18 cellular contexts compared by ENCODE assay signal in genomic region chr15:31378363-31378903, GRCh38. TPM values are rescaled to one million over a fixed set of nuclear protein-coding genes. Genes with fewer than 3 reads are reported as not detected.
A peak's percentile ranks its signal among the peaks of the same experiment; 100 is the strongest.
DNase-seq lines count a peak whose midpoint lies in the region; ATAC-seq, FAIRE-seq and TF ChIP-seq lines count a peak whose summit lies in the region.
"Had no signal": no experiment of that assay in that cellular context is flagged by ENCODE, and none has a peak within 500 bp of the region (broad histone marks: within the 10 kb centered on the region; RNA-seq: fewer than 3 reads in every experiment).

No MANE protein-coding gene starts in this region.

- TF ChIP-seq POLR2A in H1 (IDR thresholded peaks at IDR 0.05; ENCODE audit: control extremely low read depth in 1 of 2, low read depth in 2 of 2, low read length in 2 of 2) = no peak

- H2BK15ac ChIP-seq in H1 (ENCODE audit: low read length) = no peak overlapping the region

- 0 out of 2 replicates have a peak overlapping the region, but pooled peaks have one; percentile 60 for H2BK12ac ChIP-seq in H1 (ENCODE audit: low read depth, low read length)

- peaks cover 64% of the 10 kb centered on the region for H3K4me1 Mint-ChIP-seq in activated naive CD4-positive, alpha-beta T cell treated with anti-CD3 and anti-CD28 coated beads, Interleukin-2, amount 10 ng/mL, durations not matched to agents 7 days and 5 days
- H3K4me1 Mint-ChIP-seq in WTC11 (peaks cover 35% of the 10 kb centered on the region), MCF 10A (ENCODE audit: insufficient read depth, unreplicated experiment) (no peaks in the 10 kb centered on the region)
- H3K4me1 Mint-ChIP-seq in stimulated activated effector memory CD8-positive, alpha-beta T cell treated with anti-CD3 and anti-CD28 coated beads, Interleukin-12 subunit alpha, Interleukin-12 subunit beta, amount 100 ng/mL, for 72 hours = peaks cover 72% of the 10 kb centered on the region

- ATAC-seq in WTC11 = no peak
- peak; percentile 16 for ATAC-seq in stimulated activated effector memory CD8-positive, alpha-beta T cell treated with anti-CD3 and anti-CD28 coated beads, Interleukin-12 subunit alpha, Interleukin-12 subunit beta, amount 100 ng/mL, for 72 hours
- ATAC-seq: esophagus mucosa, HepG2 had no signal

- H4K8ac ChIP-seq in H1 (ENCODE audit: extremely low read depth, insufficient read depth, low read length) = no peak overlapping the region

- H3K4me3 Mint-ChIP-seq in activated naive CD4-positive, alpha-beta T cell treated with anti-CD3 and anti-CD28 coated beads, Interleukin-2, amount 10 ng/mL, durations not matched to agents 7 days and 5 days = no peak overlapping the region
- H3K4me3 Mint-ChIP-seq in WTC11 (no peak overlapping the region), MCF 10A (ENCODE audit: unreplicated experiment) (no peak overlapping the region)
- H3K4me3 Mint-ChIP-seq in stimulated activated effector memory CD8-positive, alpha-beta T cell treated with anti-CD3 and anti-CD28 coated beads, Interleukin-12 subunit alpha, Interleukin-12 subunit beta, amount 100 ng/mL, for 72 hours = no peak overlapping the region
- H3K4me3 Mint-ChIP-seq: dendritic cell treated with granulocyte-macrophage colony-stimulating factor and Interleukin-4, amounts not matched to agents 40 ng/mL and 50 ng/mL, for 4 days had no signal

- no peaks in the 10 kb centered on the region for H3K27me3 ChIP-seq in H1 (replicated peaks in 1 of 4; ENCODE audit: control insufficient read depth in 3 of 4, extremely low read depth in 1 of 4, insufficient read depth in 3 of 4, low read length in 3 of 4)
- H3K27me3 ChIP-seq: ovary, vagina had no signal

- no peak overlapping the region for H2AK5ac ChIP-seq in H1 (ENCODE audit: low read depth, low read length)

- TF ChIP-seq RAD21 in H1 (IDR thresholded peaks at IDR 0.05 in 1 of 2, conservative IDR thresholded peaks at IDR 0.05 in 1 of 2; ENCODE audit: low read depth in 2 of 2, low read length in 2 of 2) = no peak

- intact Hi-C loops in MCF 10A (cut with micrococcal nuclease) = no loop called here

- no peak overlapping the region for H3K4me2 ChIP-seq in H1 (ENCODE audit: insufficient read depth in 1 of 2, low read depth in 2 of 2, low read length in 2 of 2)
- H3K4me2 ChIP-seq: SK-N-SH had no signal

- peaks cover 1% of the 10 kb centered on the region for H3K79me1 ChIP-seq in H1 (ENCODE audit: low read depth, low read length)

- peaks cover 0 to 7% (median 0%) of the 10 kb centered on the region in 4 experiments; a peak in 2 of 8 replicates for H3K36me3 ChIP-seq in H1 (ENCODE audit: control insufficient read depth in 2 of 4, insufficient read depth in 4 of 4, low read length in 3 of 4)
- H3K36me3 ChIP-seq: ovary had no signal

- no peak overlapping the region for H2BK120ac ChIP-seq in H1 (replicated peaks; ENCODE audit: low read depth, low read length)

- H2BK5ac ChIP-seq in H1 (ENCODE audit: low read depth, low read length) = no peak overlapping the region

- no peak for TF ChIP-seq EP300 in H1 (IDR thresholded peaks at IDR 0.05; ENCODE audit: borderline replicate concordance in 1 of 2, low read depth in 2 of 2, low read length in 2 of 2)

- H3K9me3 ChIP-seq in H1 (ENCODE audit: insufficient read depth in 2 of 2, low read depth in 1 of 2, low read length in 1 of 2) = no peaks in the 10 kb centered on the region
- H3K9me3 ChIP-seq: ovary, SK-N-SH, vagina had no signal

- no peak overlapping the region for H2AFZ ChIP-seq in H1 (ENCODE audit: low read length)

- no peak overlapping the region for H4K5ac ChIP-seq in H1 (ENCODE audit: insufficient read length, low read depth, low read length)

- H3K4ac ChIP-seq in H1 (replicated peaks; ENCODE audit: insufficient read length, low read depth, low read length) = no peak overlapping the region

- FAIRE-seq in H1 (lab: Jason Lieb, UNC) = no peak
- FAIRE-seq: D721Med, HepG2 had no signal

- H3K27me3 Mint-ChIP-seq in activated naive CD4-positive, alpha-beta T cell treated with anti-CD3 and anti-CD28 coated beads, Interleukin-2, amount 10 ng/mL, durations not matched to agents 7 days and 5 days = no peaks in the 10 kb centered on the region
- H3K27me3 Mint-ChIP-seq in WTC11 (ENCODE audit: low read depth) (no peaks in the 10 kb centered on the region), MCF 10A (ENCODE audit: insufficient read depth, unreplicated experiment) (no peaks in the 10 kb centered on the region)
- H3K27me3 Mint-ChIP-seq: dendritic cell treated with granulocyte-macrophage colony-stimulating factor and Interleukin-4, amounts not matched to agents 40 ng/mL and 50 ng/mL, for 4 days had no signal

- H3K23ac ChIP-seq in H1 (ENCODE audit: insufficient read length) = no peak overlapping the region

- no peak overlapping the region for H4K91ac ChIP-seq in H1 (replicated peaks; ENCODE audit: insufficient read length, low read length)

- H3K18ac ChIP-seq in H1 (ENCODE audit: extremely low read depth, low read length) = no peak overlapping the region

- H3K9ac ChIP-seq in H1 (replicated peaks in 1 of 4; ENCODE audit: extremely low read depth in 1 of 4, low read depth in 3 of 4, low read length in 3 of 4) = no peak overlapping the region
- H3K9ac ChIP-seq: SK-N-SH had no signal

- no peak overlapping the region for H3K56ac ChIP-seq in H1 (replicated peaks; ENCODE audit: insufficient read length, low read depth, low read length)

- H2BK20ac ChIP-seq in H1 (ENCODE audit: low read length) = no peak overlapping the region

- CTCF ChIA-PET in activated naive CD4-positive, alpha-beta T cell treated with anti-CD3 and anti-CD28 coated beads, Interleukin-2, amount 10 ng/mL, durations not matched to agents 7 days and 5 days (lab: Charles Lee) = interaction anchor here (0.7 to 1.0 kb wide), 3 partner anchors 12 to 249 kb away, joined by 3 to 4 read pairs (median 3); no protein-coding TSS in a partner anchor
- CTCF ChIA-PET in WTC11 (lab: Charles Lee) = interaction anchor here (1.1 to 1.7 kb wide), 3 partner anchors 9 to 72 kb away, joined by 3 to 6 read pairs (median 4); no protein-coding TSS in a partner anchor
- CTCF ChIA-PET in H1 (lab: Charles Lee; ENCODE audit: partially characterized antibody) = interaction anchor here (0.8 to 3.3 kb wide), 9 partner anchors 11 to 112 kb away, joined by 3 to 24 read pairs (median 3); no protein-coding TSS in a partner anchor
- CTCF ChIA-PET in MCF 10A (lab: Yijun Ruan, JAX) = interaction anchor here (0.9 to 2.1 kb wide), 4 partner anchors 12 to 111 kb away, joined by 4 to 10 read pairs (median 4); no protein-coding TSS in a partner anchor

- no peaks in the 10 kb centered on the region for H3K23me2 ChIP-seq in H1 (ENCODE audit: low read depth, low read length)

- WGBS in H1 (ENCODE audit: extremely low coverage in 1 of 2, insufficient coverage in 1 of 2, insufficient read length in 1 of 2, insufficient replicate concordance in 2 of 2, low coverage in 1 of 2, low lambda C conversion rate in 2 of 2, missing lambda C conversion rate in 1 of 2), 2 experiments = 87% methylated on average over 14 of the region's 14 CpGs; no CpG with 5 or more reads in 1 of the 2 experiments

- H3K4me1 ChIP-seq in H1 (replicated peaks in 1 of 4; ENCODE audit: control insufficient read depth in 3 of 4, insufficient read depth in 4 of 4, low read length in 3 of 4) = peaks cover 0 to 19% (median 0%) of the 10 kb centered on the region in 4 experiments; a peak in 2 of 7 replicates

- TF ChIP-seq CTCF in WTC11 (IDR thresholded peaks at IDR 0.05) = no peak
- no peak for TF ChIP-seq CTCF in H1 (IDR thresholded peaks at IDR 0.05; ENCODE audit: control extremely low read depth in 1 of 3, insufficient read depth in 1 of 3, low read depth in 1 of 3, low read length in 3 of 3)
- no peak for TF ChIP-seq CTCF in MCF 10A (IDR thresholded peaks at IDR 0.05; ENCODE audit: unreplicated experiment)

- H3K14ac ChIP-seq in H1 (ENCODE audit: insufficient read length) = no peak overlapping the region

- H3K27ac Mint-ChIP-seq in activated naive CD4-positive, alpha-beta T cell treated with anti-CD3 and anti-CD28 coated beads, Interleukin-2, amount 10 ng/mL, durations not matched to agents 7 days and 5 days = peak overlapping the region; percentile 42
- H3K27ac Mint-ChIP-seq in WTC11 (peak overlapping the region; percentile 60; the same call in 1 of the 2 replicates), MCF 10A (ENCODE audit: low read depth, unreplicated experiment) (no peak overlapping the region)
- peak overlapping the region; percentile 88 for H3K27ac Mint-ChIP-seq in stimulated activated effector memory CD8-positive, alpha-beta T cell treated with anti-CD3 and anti-CD28 coated beads, Interleukin-12 subunit alpha, Interleukin-12 subunit beta, amount 100 ng/mL, for 72 hours
- H3K27ac Mint-ChIP-seq: dendritic cell treated with granulocyte-macrophage colony-stimulating factor and Interleukin-4, amounts not matched to agents 40 ng/mL and 50 ng/mL, for 4 days had no signal

- no peaks in the 10 kb centered on the region for H3K9me3 Mint-ChIP-seq in activated naive CD4-positive, alpha-beta T cell treated with anti-CD3 and anti-CD28 coated beads, Interleukin-2, amount 10 ng/mL, durations not matched to agents 7 days and 5 days
- H3K9me3 Mint-ChIP-seq in WTC11 (peaks cover 7% of the 10 kb centered on the region), MCF 10A (ENCODE audit: unreplicated experiment) (no peaks in the 10 kb centered on the region)
- no peaks in the 10 kb centered on the region for H3K9me3 Mint-ChIP-seq in stimulated activated effector memory CD8-positive, alpha-beta T cell treated with anti-CD3 and anti-CD28 coated beads, Interleukin-12 subunit alpha, Interleukin-12 subunit beta, amount 100 ng/mL, for 72 hours
- H3K9me3 Mint-ChIP-seq: dendritic cell treated with granulocyte-macrophage colony-stimulating factor and Interleukin-4, amounts not matched to agents 40 ng/mL and 50 ng/mL, for 4 days had no signal

- DNase-seq in activated naive CD4-positive, alpha-beta T cell treated with anti-CD3 and anti-CD28 coated beads, Interleukin-2, amount 10 ng/mL, durations not matched to agents 7 days and 5 days = no peak
- DNase-seq in activated naive CD4-positive, alpha-beta T cell treated with anti-CD3 and anti-CD28 coated beads, Interleukin-2, amount 50 U/mL, for 16 hours = no peak
- DNase-seq in WTC11 (ENCODE audit: low spot score) (no peak), H1 (ENCODE audit: low read depth in 1 of 2, low spot score in 2 of 2) (no peak), MCF 10A (ENCODE audit: unreplicated experiment) (no peak), ureter (ENCODE audit: low spot score) (no peak)
- DNase-seq in stimulated activated effector memory CD8-positive, alpha-beta T cell treated with anti-CD3 and anti-CD28 coated beads, Interleukin-12 subunit alpha, Interleukin-12 subunit beta, amount 100 ng/mL, for 72 hours (ENCODE audit: low spot score in 2 of 2) = no peak
- DNase-seq in stimulated activated CD4-positive, alpha-beta T cell treated with anti-CD3 and anti-CD28 coated beads, Interleukin-4, amount 100 ng/mL, for 1 hour = no peak
- DNase-seq: islet precursor cell; NCI-H2029 treated with DMSO at 0.1 percent for 48 hours; ovary; SK-N-SH; stimulated activated CD4-positive, alpha-beta T cell treated with anti-CD3 and anti-CD28 coated beads, Interleukin-4, amount 100 ng/mL, for 4 hours had no signal

- no peak overlapping the region for H3K4me3 ChIP-seq in H1 (ENCODE audit: extremely low read depth in 1 of 4, insufficient read depth in 2 of 4, low read depth in 3 of 4, low read length in 4 of 4)
- H3K4me3 ChIP-seq: ovary, vagina had no signal

- no TSS peak for BruUV-seq in MCF 10A (replicated peaks; lab: Mats Ljungman, UMichigan)

- no peak overlapping the region for H3K27ac ChIP-seq in H1 (ENCODE audit: low read depth, low read length)
- H3K27ac ChIP-seq: ovary had no signal

- peaks cover 2 to 3% of the 10 kb centered on the region in 2 experiments for H4K20me1 ChIP-seq in H1 (replicated peaks in 1 of 2; ENCODE audit: control insufficient read depth in 1 of 2, insufficient read depth in 2 of 2, low read length in 2 of 2)

- peaks cover 71% of the 10 kb centered on the region for H3K36me3 Mint-ChIP-seq in activated naive CD4-positive, alpha-beta T cell treated with anti-CD3 and anti-CD28 coated beads, Interleukin-2, amount 10 ng/mL, durations not matched to agents 7 days and 5 days
- peaks cover 13% of the 10 kb centered on the region for H3K36me3 Mint-ChIP-seq in WTC11
- H3K36me3 Mint-ChIP-seq in stimulated activated effector memory CD8-positive, alpha-beta T cell treated with anti-CD3 and anti-CD28 coated beads, Interleukin-12 subunit alpha, Interleukin-12 subunit beta, amount 100 ng/mL, for 72 hours = peaks cover 94% of the 10 kb centered on the region
- peaks cover 86% of the 10 kb centered on the region for H3K36me3 Mint-ChIP-seq in MCF 10A (ENCODE audit: insufficient read depth, unreplicated experiment)

- POLR2A ChIA-PET in WTC11 (lab: Charles Lee) (interaction anchor here (0.6 kb wide), 1 partner anchor 142 kb away, joined by 3 read pairs; no protein-coding TSS in a partner anchor), H1 (lab: Charles Lee; ENCODE audit: partially characterized antibody) (no interaction called here), MCF 10A (lab: Yijun Ruan, JAX) (no interaction called here)

- H3K79me2 ChIP-seq in H1 (ENCODE audit: control insufficient read depth in 1 of 2, insufficient read depth in 2 of 2, low read length in 2 of 2) = peaks cover 0 to 3% of the 10 kb centered on the region in 2 experiments; a peak in 1 of 4 replicates

RNA-seq across cellular contexts. Expression of gene KLF13, which starts 51.8 kb away (rescaled TPM):
- total RNA-seq in WTC11 (2021) = 36.9 to 38.1 TPM (median 37.2 TPM) in 3 replicates
- total RNA-seq in H1 (2021; fragmentation: NEBNext Ultra II Directional; extraction: Animal tissue kit (Norgen Biotek cat#: 25700)) = 32.4 and 33.4 TPM in 2 replicates
- polyA plus RNA-seq in H1 (2011; rRNA removed) = 15.7 and 18.3 TPM in 2 replicates
- polyA plus RNA-seq in H1 (2011; cell fraction: cytosol; rRNA removed) = 16.2 TPM
- polyA plus RNA-seq in H1 (2011; cell fraction: nucleus; rRNA removed) = 17.3 TPM
- polyA plus RNA-seq in H1 (2012, experiment 1 of 2) = 21.5 to 39.3 TPM (median 24.4 TPM) in 4 replicates
- polyA plus RNA-seq in H1 (2012, experiment 2 of 2) = 13.0 TPM
- polyA plus RNA-seq in H1 (2013, experiment 1 of 2) = 34.5 TPM
- polyA plus RNA-seq in H1 (2013, experiment 2 of 2) = 37.8 TPM
- polyA minus RNA-seq in H1 (2011; rRNA and poly(A)+ RNA removed) = 15.4 and 21.4 TPM in 2 replicates
- polyA minus RNA-seq in H1 (2011; cell fraction: cytosol; rRNA and poly(A)+ RNA removed) = 21.7 TPM
- 10.9 TPM for polyA minus RNA-seq in H1 (2011; cell fraction: nucleus; rRNA and poly(A)+ RNA removed)
- total RNA-seq in MCF 10A (2022) = 83.1 and 110 TPM in 2 replicates
- 77.5 TPM for total RNA-seq in ureter
